Comparison of ENCODE assay signal across 8 cellular contexts in genomic region chr17:63621684-63622570, GRCh38. TPM values are rescaled to one million over a fixed set of nuclear protein-coding genes. Genes with fewer than 3 reads are reported as not detected.
DNase-seq lines count a peak whose midpoint lies in the region; ATAC-seq and TF ChIP-seq lines count a peak whose summit lies in the region.

TSS of gene MAP3K3 (plus strand) at chr17:63622417. CDS start at chr17:63622760, 343 bp downstream.

- no peak for TF ChIP-seq CTCF in RWPE2 (IDR thresholded peaks at IDR 0.05; ENCODE audit: poor library complexity, severe bottlenecking)
- peak; percentile 17 to 20 for TF ChIP-seq CTCF in fibroblast of lung (conservative IDR thresholded peaks at IDR 0.05 in 1 of 2, IDR thresholded peaks at IDR 0.05 in 1 of 2; ENCODE audit: low read depth in 1 of 2, low read length in 2 of 2)

- peaks cover 31% of the 10 kb centered on the region for H3K4me1 Mint-ChIP-seq in activated T-helper 2 cell treated with anti-CD3 and anti-CD28 coated beads, Interferon-gamma antibody, Interleukin-2, Interleukin-4, amounts not matched to agents 10 μg/mL and 5 μg/mL and 100 μg/mL, durations not matched to agents 14 hours and 24 hours and 36 hours (ENCODE audit: low read depth)
- peaks cover 34 to 48% (median 42%) of the 10 kb centered on the region in 7 donors for H3K4me1 Mint-ChIP-seq in naive thymus-derived CD4-positive, alpha-beta T cell
- peaks cover 12 to 44% of the 10 kb centered on the region in 2 donors for H3K4me1 Mint-ChIP-seq in stimulated activated naive B cell treated with anti-CD40 and anti-IgM and Interleukin-4, amounts not matched to agents 10 μg/mL and 1 μg/mL and 100 μg/mL, for 72 hours

- peaks cover 13% of the 10 kb centered on the region for H3K27me3 Mint-ChIP-seq in activated T-helper 2 cell treated with anti-CD3 and anti-CD28 coated beads, Interferon-gamma antibody, Interleukin-2, Interleukin-4, amounts not matched to agents 10 μg/mL and 5 μg/mL and 100 μg/mL, durations not matched to agents 14 hours and 24 hours and 36 hours (ENCODE audit: low read depth)
- H3K27me3 Mint-ChIP-seq in naive thymus-derived CD4-positive, alpha-beta T cell = peaks cover 0 to 12% (median 0%) of the 10 kb centered on the region in 5 donors
- H3K27me3 Mint-ChIP-seq in stimulated activated naive B cell treated with anti-CD40 and anti-IgM and Interleukin-4, amounts not matched to agents 10 μg/mL and 1 μg/mL and 100 μg/mL, for 72 hours = no peaks in the 10 kb centered on the region

- intact Hi-C loops in activated T-helper 2 cell treated with anti-CD3 and anti-CD28 coated beads, Interferon-gamma antibody, Interleukin-2, Interleukin-4, amounts not matched to agents 10 μg/mL and 5 μg/mL and 100 μg/mL, durations not matched to agents 14 hours and 24 hours and 36 hours (cut with micrococcal nuclease) = loop anchor here (1.0 to 5.0 kb wide), 5 partner anchors 22 to 220 kb away; partner anchors contain the start of genes CCDC47, DCAF7, SMARCD2 and TACO1
- intact Hi-C loops in naive thymus-derived CD4-positive, alpha-beta T cell (cut with micrococcal nuclease) = loop anchor here (1.0 to 10.0 kb wide), 16 partner anchors 10 to 920 kb away; partner anchors contain the start of genes CCDC47 (in 2 of the 2), DCAF7 (in 2 of the 2), FTSJ3 (in 2 of the 2) and PSMC5 (in 2 of the 2)

- peak; percentile 100 for DNase-seq in ELF-1 (ENCODE audit: low read depth, low spot score)
- DNase-seq in H4 (ENCODE audit: low spot score) = peak; percentile 100
- peak; percentile 99 for DNase-seq in LoVo (ENCODE audit: low spot score)
- DNase-seq in RWPE2 (ENCODE audit: low spot score) = peak; percentile 100
- peak; percentile 98 for DNase-seq in activated T-helper 2 cell treated with anti-CD3 and anti-CD28 coated beads, Interferon-gamma antibody, Interleukin-2, Interleukin-4, amounts not matched to agents 10 μg/mL and 5 μg/mL and 100 μg/mL, durations not matched to agents 14 hours and 24 hours and 36 hours (ENCODE audit: low spot score)
- peak; percentile 100 for DNase-seq in fibroblast of lung (ENCODE audit: low read depth in 2 of 2)
- DNase-seq in naive thymus-derived CD4-positive, alpha-beta T cell = peak; percentile 79 to 99 (median 98)
- DNase-seq in stimulated activated naive B cell treated with anti-CD40 and anti-IgM and Interleukin-4, amounts not matched to agents 10 μg/mL and 1 μg/mL and 100 μg/mL, for 72 hours = peak; percentile 98

- peak within 1 kb of the TSS; percentile 92 for H3K27ac Mint-ChIP-seq in activated T-helper 2 cell treated with anti-CD3 and anti-CD28 coated beads, Interferon-gamma antibody, Interleukin-2, Interleukin-4, amounts not matched to agents 10 μg/mL and 5 μg/mL and 100 μg/mL, durations not matched to agents 14 hours and 24 hours and 36 hours
- peak within 1 kb of the TSS; percentile 83 to 97 (median 95) for H3K27ac Mint-ChIP-seq in naive thymus-derived CD4-positive, alpha-beta T cell
- H3K27ac Mint-ChIP-seq in stimulated activated naive B cell treated with anti-CD40 and anti-IgM and Interleukin-4, amounts not matched to agents 10 μg/mL and 1 μg/mL and 100 μg/mL, for 72 hours = peak within 1 kb of the TSS; percentile 96

- H2AFZ ChIP-seq in fibroblast of lung (ENCODE audit: low read length) = peak within 1 kb of the TSS; percentile 77

- CTCF ChIA-PET in naive thymus-derived CD4-positive, alpha-beta T cell (lab: Charles Lee) = interaction anchor here (0.8 to 1.9 kb wide), 5 partner anchors 9 to 196 kb away, joined by 3 to 8 read pairs (median 5); no protein-coding TSS in a partner anchor

- H3K27ac ChIP-seq in RWPE2 (ENCODE audit: poor library complexity, severe bottlenecking) (peak within 1 kb of the TSS; percentile 41), fibroblast of lung (ENCODE audit: insufficient read depth, low read length) (peak within 1 kb of the TSS; percentile 45)
- H3K27ac ChIP-seq in naive thymus-derived CD4-positive, alpha-beta T cell (ENCODE audit: low read depth, low read length) = peak within 1 kb of the TSS; percentile 75

- no peaks in the 10 kb centered on the region for H4K20me1 ChIP-seq in fibroblast of lung (ENCODE audit: control insufficient read depth, extremely low read depth, insufficient read depth, low read length)

- H3K27me3 ChIP-seq in RWPE2 (ENCODE audit: insufficient read depth, poor library complexity, severe bottlenecking) (no peaks in the 10 kb centered on the region), fibroblast of lung (ENCODE audit: control insufficient read depth, insufficient read depth, low read length) (no peaks in the 10 kb centered on the region)
- peaks cover 0 to 3% of the 10 kb centered on the region in 2 donors for H3K27me3 ChIP-seq in naive thymus-derived CD4-positive, alpha-beta T cell (ENCODE audit: control insufficient read depth in 2 of 2, insufficient read depth in 2 of 2, low read length in 2 of 2)

- H3K9me3 ChIP-seq in RWPE2 (ENCODE audit: severe bottlenecking) (no peaks in the 10 kb centered on the region), fibroblast of lung (ENCODE audit: control insufficient read depth, insufficient read depth, low read depth, low read length) (no peaks in the 10 kb centered on the region)
- H3K9me3 ChIP-seq in naive thymus-derived CD4-positive, alpha-beta T cell (ENCODE audit: control insufficient read depth in 2 of 3, low read length in 3 of 3) = no peaks in the 10 kb centered on the region

- H3K36me3 ChIP-seq in RWPE2 (ENCODE audit: low read depth) (no peaks in the 10 kb centered on the region), fibroblast of lung (ENCODE audit: control insufficient read depth, insufficient read depth, low read length) (no peaks in the 10 kb centered on the region)
- peaks cover 0 to 4% (median 0%) of the 10 kb centered on the region in 3 experiments for H3K36me3 ChIP-seq in naive thymus-derived CD4-positive, alpha-beta T cell (ENCODE audit: control insufficient read depth in 2 of 3, insufficient read depth in 3 of 3, low read length in 3 of 3)

- peak; percentile 93 for ATAC-seq in RWPE2 (ENCODE audit: low read depth)
- peak; percentile 93 for ATAC-seq in naive thymus-derived CD4-positive, alpha-beta T cell
- ATAC-seq in stimulated activated naive B cell treated with anti-CD40 and anti-IgM and Interleukin-4, amounts not matched to agents 10 μg/mL and 1 μg/mL and 100 μg/mL, for 72 hours (replicated peaks) = peak; percentile 92 to 93

- peaks cover 10% of the 10 kb centered on the region for H3K4me1 ChIP-seq in RWPE2 (ENCODE audit: insufficient read depth, poor library complexity, severe bottlenecking)
- no peaks in the 10 kb centered on the region for H3K4me1 ChIP-seq in fibroblast of lung (ENCODE audit: control insufficient read depth, extremely low read depth, insufficient read depth, low read length)
- peaks cover 21 to 31% of the 10 kb centered on the region in 2 donors for H3K4me1 ChIP-seq in naive thymus-derived CD4-positive, alpha-beta T cell (ENCODE audit: control insufficient read depth in 2 of 2, insufficient read depth in 2 of 2, low read length in 2 of 2)

- peaks cover 36% of the 10 kb centered on the region for H3K79me2 ChIP-seq in fibroblast of lung (ENCODE audit: control insufficient read depth, insufficient read depth, low read length)

- H3K9ac ChIP-seq in fibroblast of lung (ENCODE audit: insufficient read depth, low read length) = peak within 1 kb of the TSS; percentile 69

- peak within 1 kb of the TSS; percentile 99 for H3K4me3 Mint-ChIP-seq in activated T-helper 2 cell treated with anti-CD3 and anti-CD28 coated beads, Interferon-gamma antibody, Interleukin-2, Interleukin-4, amounts not matched to agents 10 μg/mL and 5 μg/mL and 100 μg/mL, durations not matched to agents 14 hours and 24 hours and 36 hours (ENCODE audit: low read depth)
- H3K4me3 Mint-ChIP-seq in naive thymus-derived CD4-positive, alpha-beta T cell = peak within 1 kb of the TSS; percentile 96 to 100 (median 99)
- H3K4me3 Mint-ChIP-seq in stimulated activated naive B cell treated with anti-CD40 and anti-IgM and Interleukin-4, amounts not matched to agents 10 μg/mL and 1 μg/mL and 100 μg/mL, for 72 hours = peak within 1 kb of the TSS; percentile 97 to 100

- POLR2A ChIA-PET in naive thymus-derived CD4-positive, alpha-beta T cell (lab: Charles Lee) = interaction anchor here (0.6 to 8.7 kb wide), 24 partner anchors 9 to 1713 kb away, joined by 3 to 99 read pairs (median 5); partner anchors contain the start of genes CCDC47, DDX42, LIMD2 and TACO1

- H3K4me2 ChIP-seq in fibroblast of lung (ENCODE audit: extremely low read depth, insufficient read depth, low read length) = peak within 1 kb of the TSS; percentile 76

- no peaks in the 10 kb centered on the region for H3K9me3 Mint-ChIP-seq in activated T-helper 2 cell treated with anti-CD3 and anti-CD28 coated beads, Interferon-gamma antibody, Interleukin-2, Interleukin-4, amounts not matched to agents 10 μg/mL and 5 μg/mL and 100 μg/mL, durations not matched to agents 14 hours and 24 hours and 36 hours
- H3K9me3 Mint-ChIP-seq in naive thymus-derived CD4-positive, alpha-beta T cell = no peaks in the 10 kb centered on the region
- no peaks in the 10 kb centered on the region for H3K9me3 Mint-ChIP-seq in stimulated activated naive B cell treated with anti-CD40 and anti-IgM and Interleukin-4, amounts not matched to agents 10 μg/mL and 1 μg/mL and 100 μg/mL, for 72 hours

- peak within 1 kb of the TSS; percentile 96 for H3K4me3 ChIP-seq in RWPE2 (ENCODE audit: severe bottlenecking)
- peak within 1 kb of the TSS; percentile 75 to 88 (median 78) for H3K4me3 ChIP-seq in fibroblast of lung (replicated peaks in 1 of 4; ENCODE audit: control extremely low read depth in 1 of 4, insufficient read depth in 1 of 4, low read depth in 3 of 4, low read length in 4 of 4)
- H3K4me3 ChIP-seq in naive thymus-derived CD4-positive, alpha-beta T cell (ENCODE audit: low read length) = peak within 1 kb of the TSS; percentile 82

- H3K36me3 Mint-ChIP-seq in activated T-helper 2 cell treated with anti-CD3 and anti-CD28 coated beads, Interferon-gamma antibody, Interleukin-2, Interleukin-4, amounts not matched to agents 10 μg/mL and 5 μg/mL and 100 μg/mL, durations not matched to agents 14 hours and 24 hours and 36 hours (ENCODE audit: low read depth) = no peaks in the 10 kb centered on the region
- no peaks in the 10 kb centered on the region for H3K36me3 Mint-ChIP-seq in naive thymus-derived CD4-positive, alpha-beta T cell
- peaks cover 3 to 4% of the 10 kb centered on the region in 2 donors for H3K36me3 Mint-ChIP-seq in stimulated activated naive B cell treated with anti-CD40 and anti-IgM and Interleukin-4, amounts not matched to agents 10 μg/mL and 1 μg/mL and 100 μg/mL, for 72 hours

RNA-seq across cellular contexts. Expression of gene MAP3K3, which starts in this region (rescaled TPM):
- 13.9 and 17.9 TPM in 2 replicates for total RNA-seq in H4 (2014; rRNA removed; shearing (Covaris generic))
- total RNA-seq in activated T-helper 2 cell treated with anti-CD3 and anti-CD28 coated beads, Interferon-gamma antibody, Interleukin-2, Interleukin-4, amounts not matched to agents 10 μg/mL and 5 μg/mL and 100 μg/mL, durations not matched to agents 14 hours and 24 hours and 36 hours = 27.9 and 28.7 TPM in 2 replicates
- total RNA-seq in fibroblast of lung = 21.6 and 32.0 TPM in 2 replicates
- 13.8 and 14.3 TPM in 2 replicates for polyA plus RNA-seq in fibroblast of lung
- polyA plus RNA-seq in fibroblast of lung (2012) = 17.0 and 17.9 TPM in 2 replicates
- 38.1 and 65.7 TPM in 2 replicates for polyA minus RNA-seq in fibroblast of lung (ENCODE audit: low replicate concordance)
- 100 to 1,000 TPM in 1 of 5 experiments, 10 to 100 TPM in 4; 37.5 to 105 (median 85.5) TPM for total RNA-seq in naive thymus-derived CD4-positive, alpha-beta T cell
- polyA plus RNA-seq in naive thymus-derived CD4-positive, alpha-beta T cell = 10 to 100 TPM; 29.4 to 45.2 TPM

Comparison
In these comparisons a context has a peak if more than half of its experiments do, and no peak if none do; other contexts are left out.
1. Peak in every context shown above with its lines: DNase-seq, ATAC-seq, H3K4me3 ChIP-seq and H3K27ac ChIP-seq.